ENCODE assay signal across 10 cellular contexts in genomic region chr2:105754011-105754410, GRCh38. TPM values are rescaled to one million over a fixed set of nuclear protein-coding genes. Genes with fewer than 3 reads are reported as not detected.
A peak's percentile ranks its signal among the peaks of the same experiment; 100 is the strongest.
DNase-seq lines count a peak whose midpoint lies in the region; ATAC-seq and TF ChIP-seq lines count a peak whose summit lies in the region.
"Had no signal": no experiment of that assay in that cellular context is flagged by ENCODE, and none has a peak within 500 bp of the region (broad histone marks: within the 10 kb centered on the region; RNA-seq: fewer than 3 reads in every experiment).

No MANE protein-coding gene starts in this region.

- intact Hi-C loops in CD8-positive, alpha-beta T cell (cut with DNase I, micrococcal nuclease): loop anchor here in 1 of 2 experiments (1.0 to 2.0 kb wide), 4 partner anchors 8 to 23 kb away; no protein-coding TSS in a partner anchor
- intact Hi-C loops in activated T-helper 1 cell treated with anti-CD3 and anti-CD28 coated beads, Interleukin-12 subunit alpha, Interleukin-12 subunit beta, Interleukin-2, Interleukin-4 antibody, amounts not matched to agents 30 ng/mL and 10 ng/mL and 1 ng/mL, durations not matched to agents 14 hours and 24 hours and 36 hours (cut with micrococcal nuclease): loop anchor here (1.0 to 2.0 kb wide), 4 partner anchors 8 to 23 kb away; no protein-coding TSS in a partner anchor
- intact Hi-C loops in naive thymus-derived CD4-positive, alpha-beta T cell (cut with micrococcal nuclease): loop anchor here (1.0 to 10.0 kb wide), 5 partner anchors 8 to 419 kb away; partner anchors contain the start of gene C2orf49 (in 1 of the 2)

- H3K4me3 Mint-ChIP-seq in CD8-positive, alpha-beta T cell: peak overlapping the region; percentile 50
- H3K4me3 Mint-ChIP-seq in activated T-helper 1 cell treated with anti-CD3 and anti-CD28 coated beads, Interleukin-12 subunit alpha, Interleukin-12 subunit beta, Interleukin-2, Interleukin-4 antibody, amounts not matched to agents 30 ng/mL and 10 ng/mL and 1 ng/mL, durations not matched to agents 14 hours and 24 hours and 36 hours: peak overlapping the region; percentile 60
- peak overlapping the region; percentile 53 to 99 (median 80) for H3K4me3 Mint-ChIP-seq in naive thymus-derived CD4-positive, alpha-beta T cell

- H3K4me1 ChIP-seq in CD8-positive, alpha-beta T cell (ENCODE audit: insufficient read depth, low read length): peaks cover 98% of the 10 kb centered on the region
- H3K4me1 ChIP-seq in naive thymus-derived CD4-positive, alpha-beta T cell (ENCODE audit: control insufficient read depth in 2 of 2, insufficient read depth in 2 of 2, low read length in 2 of 2): peaks cover 94 to 98% of the 10 kb centered on the region in 2 donors

- H3K27ac Mint-ChIP-seq in CD8-positive, alpha-beta T cell: peak overlapping the region; percentile 92
- peak overlapping the region; percentile 83 for H3K27ac Mint-ChIP-seq in activated T-helper 1 cell treated with anti-CD3 and anti-CD28 coated beads, Interleukin-12 subunit alpha, Interleukin-12 subunit beta, Interleukin-2, Interleukin-4 antibody, amounts not matched to agents 30 ng/mL and 10 ng/mL and 1 ng/mL, durations not matched to agents 14 hours and 24 hours and 36 hours
- peak overlapping the region; percentile 80 to 99 (median 95) for H3K27ac Mint-ChIP-seq in naive thymus-derived CD4-positive, alpha-beta T cell

- TF ChIP-seq CTCF in CD8-positive, alpha-beta T cell (IDR thresholded peaks at IDR 0.05): no peak

- no peaks in the 10 kb centered on the region for H3K27me3 ChIP-seq in CD8-positive, alpha-beta T cell (ENCODE audit: insufficient read depth, low read length)
- no peaks in the 10 kb centered on the region for H3K27me3 ChIP-seq in naive thymus-derived CD4-positive, alpha-beta T cell (ENCODE audit: control insufficient read depth in 2 of 2, insufficient read depth in 2 of 2, low read length in 2 of 2)

- peaks cover 57% of the 10 kb centered on the region for H3K36me3 Mint-ChIP-seq in CD8-positive, alpha-beta T cell
- peaks cover 59% of the 10 kb centered on the region for H3K36me3 Mint-ChIP-seq in activated T-helper 1 cell treated with anti-CD3 and anti-CD28 coated beads, Interleukin-12 subunit alpha, Interleukin-12 subunit beta, Interleukin-2, Interleukin-4 antibody, amounts not matched to agents 30 ng/mL and 10 ng/mL and 1 ng/mL, durations not matched to agents 14 hours and 24 hours and 36 hours (ENCODE audit: low read depth)
- H3K36me3 Mint-ChIP-seq in naive thymus-derived CD4-positive, alpha-beta T cell: peaks cover 8 to 64% (median 37%) of the 10 kb centered on the region in 5 donors

- CTCF ChIA-PET in CD8-positive, alpha-beta T cell (lab: Charles Lee): interaction anchor here (1.0 to 3.0 kb wide), 6 partner anchors 11 to 344 kb away, joined by 3 to 13 read pairs (median 4); no protein-coding TSS in a partner anchor
- CTCF ChIA-PET in naive thymus-derived CD4-positive, alpha-beta T cell (lab: Charles Lee): interaction anchor here (0.6 to 1.6 kb wide), 6 partner anchors 18 to 177 kb away, joined by 3 to 7 read pairs (median 4); no protein-coding TSS in a partner anchor

- peaks cover 8% of the 10 kb centered on the region for H3K36me3 ChIP-seq in CD8-positive, alpha-beta T cell (ENCODE audit: insufficient read depth, low read length)
- H3K36me3 ChIP-seq in naive thymus-derived CD4-positive, alpha-beta T cell (ENCODE audit: control insufficient read depth in 2 of 3, insufficient read depth in 3 of 3, low read length in 3 of 3): peaks cover 0 to 6% (median 3%) of the 10 kb centered on the region in 3 experiments

- peaks cover 99% of the 10 kb centered on the region for H3K4me1 Mint-ChIP-seq in CD8-positive, alpha-beta T cell (ENCODE audit: low read depth)
- peaks cover 97% of the 10 kb centered on the region for H3K4me1 Mint-ChIP-seq in activated T-helper 1 cell treated with anti-CD3 and anti-CD28 coated beads, Interleukin-12 subunit alpha, Interleukin-12 subunit beta, Interleukin-2, Interleukin-4 antibody, amounts not matched to agents 30 ng/mL and 10 ng/mL and 1 ng/mL, durations not matched to agents 14 hours and 24 hours and 36 hours (ENCODE audit: low read depth)
- H3K4me1 Mint-ChIP-seq in naive thymus-derived CD4-positive, alpha-beta T cell: peaks cover 65 to 100% (median 95%) of the 10 kb centered on the region in 7 donors

- no peaks in the 10 kb centered on the region for H3K9me3 ChIP-seq in CD8-positive, alpha-beta T cell (ENCODE audit: low read length)
- H3K9me3 ChIP-seq in naive thymus-derived CD4-positive, alpha-beta T cell (ENCODE audit: control insufficient read depth in 2 of 3, low read length in 3 of 3): no peaks in the 10 kb centered on the region

- H3K27ac ChIP-seq in CD8-positive, alpha-beta T cell (ENCODE audit: low read depth, low read length): peak overlapping the region; percentile 70
- peak overlapping the region; percentile 81 for H3K27ac ChIP-seq in naive thymus-derived CD4-positive, alpha-beta T cell (ENCODE audit: low read depth, low read length)

- no peaks in the 10 kb centered on the region for H3K27me3 Mint-ChIP-seq in CD8-positive, alpha-beta T cell (ENCODE audit: low read depth)
- H3K27me3 Mint-ChIP-seq in activated T-helper 1 cell treated with anti-CD3 and anti-CD28 coated beads, Interleukin-12 subunit alpha, Interleukin-12 subunit beta, Interleukin-2, Interleukin-4 antibody, amounts not matched to agents 30 ng/mL and 10 ng/mL and 1 ng/mL, durations not matched to agents 14 hours and 24 hours and 36 hours (ENCODE audit: insufficient read depth): no peaks in the 10 kb centered on the region
- no peaks in the 10 kb centered on the region for H3K27me3 Mint-ChIP-seq in naive thymus-derived CD4-positive, alpha-beta T cell

- DNase-seq in CD8-positive, alpha-beta T cell: peak in 5 of 7 experiments; percentile 40 to 71 (median 56)
- DNase-seq in activated T-helper 1 cell treated with anti-CD3 and anti-CD28 coated beads, Interleukin-12 subunit alpha, Interleukin-12 subunit beta, Interleukin-2, Interleukin-4 antibody, amounts not matched to agents 30 ng/mL and 10 ng/mL and 1 ng/mL, durations not matched to agents 14 hours and 24 hours and 36 hours (ENCODE audit: low spot score): peak; percentile 56
- peak in 8 of 9 donors; percentile 47 to 87 (median 79) for DNase-seq in naive thymus-derived CD4-positive, alpha-beta T cell
- no peak for DNase-seq in NCI-H187 (lab: John Stamatoyannopoulos, UW)
- DNase-seq: AML-193, NCI-H526 had no signal

- POLR2A ChIA-PET in CD8-positive, alpha-beta T cell (lab: Charles Lee): interaction anchor here (0.6 to 2.7 kb wide), 9 partner anchors 8 to 171 kb away, joined by 3 to 9 read pairs (median 6); partner anchors contain the start of gene NCK2
- POLR2A ChIA-PET in naive thymus-derived CD4-positive, alpha-beta T cell (lab: Charles Lee): interaction anchor here (0.6 to 5.9 kb wide), 19 partner anchors 7 to 407 kb away, joined by 3 to 41 read pairs (median 4); partner anchors contain the start of gene NCK2

- peak; percentile 63 for ATAC-seq in CD8-positive, alpha-beta T cell
- ATAC-seq in HG02588 (IDR thresholded peaks at IDR 0.05; ENCODE audit: unreplicated experiment) (peak; percentile 41), GM21381 (IDR thresholded peaks at IDR 0.05; ENCODE audit: unreplicated experiment) (no peak), esophagus mucosa (no peak), HG02840 (IDR thresholded peaks at IDR 0.05; ENCODE audit: low FRiP score, unreplicated experiment) (no peak)
- ATAC-seq in naive thymus-derived CD4-positive, alpha-beta T cell: peak; percentile 77

- no peaks in the 10 kb centered on the region for H3K9me3 Mint-ChIP-seq in CD8-positive, alpha-beta T cell
- no peaks in the 10 kb centered on the region for H3K9me3 Mint-ChIP-seq in activated T-helper 1 cell treated with anti-CD3 and anti-CD28 coated beads, Interleukin-12 subunit alpha, Interleukin-12 subunit beta, Interleukin-2, Interleukin-4 antibody, amounts not matched to agents 30 ng/mL and 10 ng/mL and 1 ng/mL, durations not matched to agents 14 hours and 24 hours and 36 hours
- H3K9me3 Mint-ChIP-seq in naive thymus-derived CD4-positive, alpha-beta T cell: peaks cover 0 to 5% (median 0%) of the 10 kb centered on the region in 11 donors

- peak overlapping the region; percentile 27 for H3K4me3 ChIP-seq in CD8-positive, alpha-beta T cell (ENCODE audit: low read depth, low read length)
- peak overlapping the region; percentile 49 for H3K4me3 ChIP-seq in naive thymus-derived CD4-positive, alpha-beta T cell (ENCODE audit: low read length)

RNA-seq across cellular contexts. Expression of gene NCK2, which starts 9.3 kb away (rescaled TPM):
- total RNA-seq in CD8-positive, alpha-beta T cell: 10 to 100 TPM; 59.0 to 60.3 TPM
- total RNA-seq in activated T-helper 1 cell treated with anti-CD3 and anti-CD28 coated beads, Interleukin-12 subunit alpha, Interleukin-12 subunit beta, Interleukin-2, Interleukin-4 antibody, amounts not matched to agents 30 ng/mL and 10 ng/mL and 1 ng/mL, durations not matched to agents 14 hours and 24 hours and 36 hours: 79.9 and 86.8 TPM in 2 replicates
- 100 to 1,000 TPM in 4 of 5 experiments, 10 to 100 TPM in 1; 75.3 to 134 (median 109) TPM for total RNA-seq in naive thymus-derived CD4-positive, alpha-beta T cell
- 10 to 100 TPM; 30.8 to 73.0 TPM for polyA plus RNA-seq in naive thymus-derived CD4-positive, alpha-beta T cell
- 68.6 TPM for total RNA-seq in esophagus mucosa

Comparison
In these comparisons a context has a peak if more than half of its experiments do, and no peak if none do; other contexts are left out.
1. ATAC-seq: peak in CD8-positive, alpha-beta T cell (single experiment), HG02588 (single experiment) and naive thymus-derived CD4-positive, alpha-beta T cell (single experiment); none in GM21381 (single experiment), esophagus mucosa (single experiment) and HG02840 (single experiment).
2. DNase-seq: peak in CD8-positive, alpha-beta T cell (5 of 7), activated T-helper 1 cell treated with anti-CD3 and anti-CD28 coated beads, Interleukin-12 subunit alpha, Interleukin-12 subunit beta, Interleukin-2, Interleukin-4 antibody, amounts not matched to agents 30 ng/mL and 10 ng/mL and 1 ng/mL, durations not matched to agents 14 hours and 24 hours and 36 hours (single experiment) and naive thymus-derived CD4-positive, alpha-beta T cell (8 of 9); none in NCI-H187 (0 of 2).
3. Peak in every context shown above with its lines, with median percentiles within 50 percentile points of each other: H3K27ac Mint-ChIP-seq and H3K4me3 Mint-ChIP-seq.